In the genomic region with DNA sequence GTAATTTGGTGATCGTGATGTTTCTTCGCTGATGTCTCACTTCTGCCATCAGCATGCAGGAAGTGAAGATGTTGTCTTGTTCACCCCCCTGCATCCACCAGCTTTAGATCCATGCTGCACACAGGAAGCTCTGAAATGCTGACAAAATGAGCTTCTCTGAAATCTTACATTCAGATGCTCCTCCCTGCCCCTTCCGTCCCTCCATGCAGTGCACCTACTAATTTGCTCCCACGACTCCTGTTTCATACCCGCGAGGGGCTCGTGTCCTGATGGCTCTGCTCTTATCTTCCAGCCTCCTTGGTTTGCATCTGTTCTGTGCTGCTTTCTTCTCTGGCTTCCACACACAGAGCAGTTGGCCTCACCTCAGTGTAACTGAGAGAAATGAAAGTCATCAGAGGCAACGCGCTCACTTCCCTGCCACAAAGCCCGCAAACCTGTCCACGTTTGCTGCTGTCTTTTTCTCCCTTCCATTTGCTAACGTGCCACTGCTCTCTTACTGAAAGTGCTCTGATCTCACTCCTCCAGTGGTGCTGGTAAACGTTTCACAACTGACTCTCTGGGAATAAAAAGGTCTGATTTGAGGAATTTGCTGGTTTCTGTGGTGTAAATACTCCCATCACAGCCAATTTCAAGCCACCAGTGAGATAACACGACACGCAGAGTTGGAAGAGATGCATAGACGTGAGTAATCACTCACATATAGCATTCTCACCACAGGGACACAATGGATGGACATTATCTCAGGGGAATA, we compare ENCODE assay signal across 9 cellular contexts. TPM values are rescaled to one million over a fixed set of nuclear protein-coding genes. Genes with fewer than 3 reads are reported as not detected.
DNase-seq lines count a peak whose midpoint lies in the region; ATAC-seq and TF ChIP-seq lines count a peak whose summit lies in the region.
"Had no signal": no experiment of that assay in that cellular context is flagged by ENCODE, and none has a peak within 500 bp of the region (broad histone marks: within the 10 kb centered on the region; RNA-seq: fewer than 3 reads in every experiment).

No MANE protein-coding gene starts in this region.

- peaks cover 9% of the 10 kb centered on the region for H3K4me1 Mint-ChIP-seq in osteocyte (ENCODE audit: unreplicated experiment)

- no peak overlapping the region for H2BK5ac ChIP-seq in mesenchymal stem cell (ENCODE audit: low read depth, low read length, poor library complexity, severe bottlenecking)

- H2BK12ac ChIP-seq in mesenchymal stem cell (ENCODE audit: low read length in 2 of 2) = no peak overlapping the region

- H3K9me3 Mint-ChIP-seq in osteocyte (ENCODE audit: unreplicated experiment) = no peaks in the 10 kb centered on the region

- no peak for TF ChIP-seq CTCF in osteocyte (IDR thresholded peaks at IDR 0.05)
- no peak for TF ChIP-seq CTCF in foreskin fibroblast (IDR thresholded peaks at IDR 0.05; ENCODE audit: low read depth, low read length)

- no peak overlapping the region for H2AK5ac ChIP-seq in mesenchymal stem cell (ENCODE audit: low read length, severe bottlenecking)

- H3K18ac ChIP-seq in mesenchymal stem cell (ENCODE audit: low read depth in 1 of 2, low read length in 2 of 2) = no peak overlapping the region

- H3K27me3 ChIP-seq in esophagus (ENCODE audit: control insufficient read depth in 1 of 2, insufficient read depth in 2 of 2, low read length in 2 of 2) (no peaks in the 10 kb centered on the region), mesenchymal stem cell (ENCODE audit: control insufficient read depth in 1 of 2, insufficient read depth in 1 of 2, low read length in 2 of 2) (peaks cover 27 to 63% of the 10 kb centered on the region in 2 experiments)

- 61 to 73% methylated on average over 16 of the region's 16 CpGs for WGBS in esophagus, 2 donors
- 80% methylated on average over 13 of the region's 16 CpGs for WGBS in mesenchymal stem cell

- H4K8ac ChIP-seq in mesenchymal stem cell (ENCODE audit: low read length) = no peak overlapping the region

- H4K91ac ChIP-seq in mesenchymal stem cell (ENCODE audit: low read length) = no peak overlapping the region

- no peak overlapping the region for H2AFZ ChIP-seq in mesenchymal stem cell (ENCODE audit: low read depth, low read length)

- H3K9ac ChIP-seq in mesenchymal stem cell (ENCODE audit: low read length) = no peak overlapping the region

- H2BK15ac ChIP-seq in mesenchymal stem cell (ENCODE audit: low read depth, poor library complexity, severe bottlenecking) = no peak overlapping the region

- no peak overlapping the region for H3K27ac Mint-ChIP-seq in osteocyte (ENCODE audit: unreplicated experiment)

- peak overlapping the region; percentile 14 to 52 for H3K27ac ChIP-seq in esophagus (ENCODE audit: low read depth in 2 of 2, low read length in 1 of 2)
- H3K27ac ChIP-seq in mesenchymal stem cell (ENCODE audit: low read length, poor library complexity, severe bottlenecking) = no peak overlapping the region

- peak; percentile 28 to 57 for DNase-seq in activated CD4-positive, alpha-beta T cell treated with anti-CD3 and anti-CD28 coated beads, Interleukin-2, amount 50 U/mL, for 24 hours (ENCODE audit: low read depth in 1 of 2, low spot score in 1 of 2)
- peak; percentile 13 for DNase-seq in stimulated activated CD8-positive, alpha-beta memory T cell treated with anti-CD3 and anti-CD28 coated beads, Interleukin-12 subunit alpha, Interleukin-12 subunit beta, amount 100 ng/mL, for 4 hours (ENCODE audit: low read depth)
- no peak for DNase-seq in osteocyte (ENCODE audit: extremely low spot score, unreplicated experiment)
- no peak for DNase-seq in foreskin fibroblast
- DNase-seq in mesenchymal stem cell = no peak
- no peak for DNase-seq in epidermal melanocyte (ENCODE audit: insufficient read length, low spot score)
- DNase-seq: IMR-90 had no signal

- H3K9me3 ChIP-seq in esophagus (ENCODE audit: control insufficient read depth in 2 of 2, insufficient read depth in 1 of 2, low read depth in 1 of 2, low read length in 1 of 2) = no peaks in the 10 kb centered on the region
- H3K9me3 ChIP-seq in mesenchymal stem cell (ENCODE audit: control insufficient read depth, low read length) = no peaks in the 10 kb centered on the region

- H3K36me3 Mint-ChIP-seq in osteocyte (ENCODE audit: unreplicated experiment) = no peaks in the 10 kb centered on the region

- H3K27me3 Mint-ChIP-seq in osteocyte (ENCODE audit: unreplicated experiment) = peaks cover 11% of the 10 kb centered on the region

- no peak overlapping the region for H3K4me3 Mint-ChIP-seq in osteocyte (ENCODE audit: unreplicated experiment)

- no peak overlapping the region for H3K23ac ChIP-seq in mesenchymal stem cell (ENCODE audit: low read length in 2 of 2)

- H3K79me1 ChIP-seq in mesenchymal stem cell (replicated peaks; ENCODE audit: low read length, poor library complexity, severe bottlenecking) = no peaks in the 10 kb centered on the region

- no peak overlapping the region for H3K14ac ChIP-seq in mesenchymal stem cell (ENCODE audit: low read length in 2 of 2)

- H3K4ac ChIP-seq in mesenchymal stem cell (ENCODE audit: low read depth in 1 of 2, low read length in 2 of 2) = no peak overlapping the region

- H3K36me3 ChIP-seq in esophagus (ENCODE audit: control insufficient read depth in 2 of 2, insufficient read depth in 2 of 2, low read length in 1 of 2) (no peaks in the 10 kb centered on the region), mesenchymal stem cell (ENCODE audit: control insufficient read depth in 1 of 2, insufficient read depth in 2 of 2, low read depth in 1 of 2, low read length in 2 of 2) (no peaks in the 10 kb centered on the region)

- no peak overlapping the region for H2BK120ac ChIP-seq in mesenchymal stem cell (ENCODE audit: low read depth, low read length)

- H3K4me3 ChIP-seq in esophagus (ENCODE audit: low read depth in 1 of 2, low read length in 2 of 2) = no peak overlapping the region
- H3K4me3 ChIP-seq in foreskin fibroblast (ENCODE audit: low read depth in 1 of 2, low read length in 2 of 2) = no peak overlapping the region
- no peak overlapping the region for H3K4me3 ChIP-seq in mesenchymal stem cell (ENCODE audit: insufficient read depth in 1 of 2, low read depth in 1 of 2, low read length in 2 of 2)

- ATAC-seq in HG03159 (IDR thresholded peaks at IDR 0.05; ENCODE audit: unreplicated experiment) = peak; percentile 49

- H3K4me1 ChIP-seq in esophagus (ENCODE audit: control insufficient read depth in 2 of 2, insufficient read depth in 2 of 2, low read length in 1 of 2) (peaks cover 0 to 6% of the 10 kb centered on the region in 2 donors), mesenchymal stem cell (ENCODE audit: control insufficient read depth, insufficient read depth, low read depth, low read length) (peaks cover 2% of the 10 kb centered on the region)

- H3K4me2 ChIP-seq in mesenchymal stem cell (ENCODE audit: low read length, poor library complexity, severe bottlenecking) = no peak overlapping the region

RNA-seq across cellular contexts. Expression of gene MGAT4A, which starts 41.0 kb away (rescaled TPM):
- polyA plus RNA-seq in esophagus = 1 to 10 TPM; 2.8 to 3.0 TPM
- total RNA-seq in osteocyte = 0.38 TPM in 1 of 2 replicates, not detected in the other
- 0.33 TPM for polyA plus RNA-seq in mesenchymal stem cell (2013, experiment 1 of 2)
- polyA plus RNA-seq in mesenchymal stem cell (2013, experiment 2 of 2) = 0.48 TPM
- polyA plus RNA-seq: IMR-90 had no signal

Comparison
In these comparisons a context has a peak if more than half of its experiments do, and no peak if none do; other contexts are left out.
1. DNase-seq: peak in activated CD4-positive, alpha-beta T cell treated with anti-CD3 and anti-CD28 coated beads, Interleukin-2, amount 50 U/mL, for 24 hours (2 of 2) and stimulated activated CD8-positive, alpha-beta memory T cell treated with anti-CD3 and anti-CD28 coated beads, Interleukin-12 subunit alpha, Interleukin-12 subunit beta, amount 100 ng/mL, for 4 hours (single experiment); none in osteocyte (single experiment), foreskin fibroblast (0 of 2), mesenchymal stem cell (single experiment) and epidermal melanocyte (single experiment).